ENCODE assay signal across 18 cellular contexts in the genomic region with DNA sequence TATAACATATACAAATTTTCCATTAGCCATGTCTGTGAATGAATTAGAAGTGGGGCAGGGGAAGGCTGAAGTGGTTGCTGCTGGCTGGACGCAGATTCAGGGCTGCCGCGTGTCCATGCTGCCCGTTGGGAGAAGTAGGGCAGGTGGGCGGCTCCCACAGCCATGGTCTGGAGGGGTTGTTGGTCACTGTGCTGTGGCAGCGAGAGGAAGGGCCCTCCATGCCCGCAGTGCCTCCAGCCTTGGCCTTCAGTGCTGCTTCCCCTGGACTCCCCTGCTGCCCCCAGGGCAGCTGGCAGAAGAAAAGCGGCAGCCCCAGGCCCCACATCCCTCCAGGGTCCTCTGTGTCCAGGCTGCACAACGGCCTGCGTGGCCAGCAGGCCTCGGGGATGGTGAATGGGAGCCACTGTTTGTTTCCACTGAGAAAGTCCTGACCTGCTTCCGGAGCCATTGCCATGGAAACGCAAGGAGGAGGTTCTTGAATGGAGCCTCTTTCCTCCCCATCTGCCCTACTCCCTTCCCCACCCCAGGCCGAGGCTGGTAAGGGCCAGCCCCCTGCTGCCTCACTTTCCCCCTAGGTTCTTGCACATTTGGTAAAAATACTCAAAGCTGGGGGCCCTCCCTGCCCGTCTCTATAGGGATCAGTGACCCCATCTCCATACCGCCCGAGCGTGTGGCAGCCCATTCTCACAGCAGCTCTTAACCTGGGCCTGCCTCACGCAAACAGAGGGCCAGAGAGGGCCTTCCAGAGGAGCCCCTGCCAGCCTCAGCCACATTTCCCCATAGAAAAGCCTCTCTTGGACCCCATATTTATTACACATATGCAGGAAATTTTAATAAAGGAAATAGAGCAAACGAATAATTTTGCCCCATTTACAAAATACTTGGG.
A peak's percentile ranks its signal among the peaks of the same experiment; 100 is the strongest.
DNase-seq lines count a peak whose midpoint lies in the region; ATAC-seq, FAIRE-seq and TF ChIP-seq lines count a peak whose summit lies in the region.
"Had no signal": no experiment of that assay in that cellular context is flagged by ENCODE, and none has a peak within 500 bp of the region (broad histone marks: within the 10 kb centered on the region; RNA-seq: fewer than 3 reads in every experiment).

No MANE protein-coding gene starts in this region.

- H3K4me1 ChIP-seq in right cardiac atrium (ENCODE audit: control insufficient read depth, insufficient read depth, low read length) = peaks cover 6% of the 10 kb centered on the region

- DNase-seq in H7 (peak; percentile 68), chondrocyte (ENCODE audit: low spot score) (no peak), right cardiac atrium (peak in 1 of 3 donors; percentile 49), osteocyte (ENCODE audit: extremely low spot score, unreplicated experiment) (no peak), HUDEP-2 (lab: John Stamatoyannopoulos, UW; ENCODE audit: unreplicated experiment in 76 of 76) (no peak), GM12891 (ENCODE audit: insufficient read length, low spot score) (no peak), progenitor cell of endocrine pancreas (ENCODE audit: low spot score, unreplicated experiment) (no peak)
- DNase-seq: activated effector memory CD4-positive, alpha-beta T cell treated with anti-CD3 and anti-CD28 coated beads, Interleukin-2, amount 50 U/mL, for 16 hours; effector memory CD4-positive, alpha-beta T cell; natural killer cell; NCI-H1930; NCI-H526; WERI-Rb-1 had no signal

- no peak for FAIRE-seq in GM12891 (lab: Jason Lieb, UNC)
- FAIRE-seq: GM19239 had no signal

- H3K36me3 Mint-ChIP-seq in chondrocyte (ENCODE audit: low read depth) = peaks cover 12% of the 10 kb centered on the region
- peaks cover 14% of the 10 kb centered on the region for H3K36me3 Mint-ChIP-seq in osteocyte (ENCODE audit: unreplicated experiment)
- H3K36me3 Mint-ChIP-seq in progenitor cell of endocrine pancreas (ENCODE audit: insufficient read depth) = peaks cover 2% of the 10 kb centered on the region
- H3K36me3 Mint-ChIP-seq: natural killer cell had no signal

- H3K36me3 ChIP-seq in H7 (replicated peaks; ENCODE audit: control insufficient read depth, insufficient read depth, low read length) = peaks cover 1% of the 10 kb centered on the region; the same call in 1 of the 2 replicates

- WGBS in right cardiac atrium = 79% methylated on average over 20 of the region's 20 CpGs

- H3K27me3 Mint-ChIP-seq in chondrocyte (ENCODE audit: low read depth) (no peaks in the 10 kb centered on the region), osteocyte (ENCODE audit: unreplicated experiment) (no peaks in the 10 kb centered on the region), progenitor cell of endocrine pancreas (no peaks in the 10 kb centered on the region)

- peak overlapping the region; percentile 65 for H3K27ac Mint-ChIP-seq in chondrocyte (ENCODE audit: unreplicated experiment)
- H3K27ac Mint-ChIP-seq in osteocyte (ENCODE audit: unreplicated experiment) = peak overlapping the region; percentile 31
- no peak overlapping the region for H3K27ac Mint-ChIP-seq in progenitor cell of endocrine pancreas
- H3K27ac Mint-ChIP-seq: natural killer cell had no signal

- H3K9me3 Mint-ChIP-seq in chondrocyte (ENCODE audit: low read depth) (no peaks in the 10 kb centered on the region), osteocyte (ENCODE audit: unreplicated experiment) (no peaks in the 10 kb centered on the region), progenitor cell of endocrine pancreas (ENCODE audit: low read depth) (no peaks in the 10 kb centered on the region)
- H3K9me3 Mint-ChIP-seq: natural killer cell had no signal

- ATAC-seq in right cardiac atrium = peak; percentile 45 to 49
- ATAC-seq in GM21528 (IDR thresholded peaks at IDR 0.05; ENCODE audit: low FRiP score, unreplicated experiment) = no peak
- ATAC-seq: gastroesophageal sphincter, natural killer cell, Panc1 had no signal

- intact Hi-C loops in right cardiac atrium (cut with DNase I) = loop anchor here in 1 of 4 donors (10.0 kb wide), 1 partner anchor 111 kb away; the partner anchor contains the start of gene SASH1

- H3K4me3 ChIP-seq in H7 (ENCODE audit: insufficient read depth, low read depth, low read length) (no peak overlapping the region), right cardiac atrium (ENCODE audit: low read length) (no peak overlapping the region)
- H3K4me3 ChIP-seq: gastroesophageal sphincter, upper lobe of left lung had no signal

- no peaks in the 10 kb centered on the region for H3K27me3 ChIP-seq in H7 (ENCODE audit: control insufficient read depth, insufficient read depth, low read length)
- H3K27me3 ChIP-seq in right cardiac atrium (ENCODE audit: control insufficient read depth, insufficient read depth) = no peaks in the 10 kb centered on the region
- H3K27me3 ChIP-seq: gastroesophageal sphincter, upper lobe of left lung had no signal

- no peak for TF ChIP-seq CTCF in chondrocyte (IDR thresholded peaks at IDR 0.05)
- no peak for TF ChIP-seq CTCF in osteocyte (IDR thresholded peaks at IDR 0.05)
- no peak for TF ChIP-seq CTCF in progenitor cell of endocrine pancreas (IDR thresholded peaks at IDR 0.05; ENCODE audit: unreplicated experiment)

- no peaks in the 10 kb centered on the region for H3K9me3 ChIP-seq in right cardiac atrium (ENCODE audit: control insufficient read depth, low read length)
- H3K9me3 ChIP-seq: gastroesophageal sphincter, upper lobe of left lung had no signal

- no peak for TF ChIP-seq POLR2A in GM12891 (IDR thresholded peaks at IDR 0.05; ENCODE audit: low read depth, low read length)

- H3K4me3 Mint-ChIP-seq in chondrocyte (ENCODE audit: unreplicated experiment) (no peak overlapping the region), osteocyte (ENCODE audit: unreplicated experiment) (no peak overlapping the region), progenitor cell of endocrine pancreas (ENCODE audit: low read depth) (no peak overlapping the region)
- H3K4me3 Mint-ChIP-seq: natural killer cell had no signal

- H3K27ac ChIP-seq in right cardiac atrium (ENCODE audit: low read length) = no peak overlapping the region
- H3K27ac ChIP-seq: WERI-Rb-1 had no signal

- H3K4me1 Mint-ChIP-seq in chondrocyte (ENCODE audit: low read depth) (peaks cover 18% of the 10 kb centered on the region), osteocyte (ENCODE audit: unreplicated experiment) (peaks cover 13% of the 10 kb centered on the region), progenitor cell of endocrine pancreas (ENCODE audit: low read depth) (peaks cover 14% of the 10 kb centered on the region)
- H3K4me1 Mint-ChIP-seq: natural killer cell had no signal

TF ChIP-seq in GM12891, 5 proteins besides CTCF, POLR2A, EP300 and RAD21:
- TF ChIP-seq TAF1 (IDR thresholded peaks at IDR 0.05; ENCODE audit: low read depth, low read length) = no peak
- TF ChIP-seq SPI1 (IDR thresholded peaks at IDR 0.05; ENCODE audit: low read depth, low read length) = no peak
- no peak for TF ChIP-seq POU2F2 (IDR thresholded peaks at IDR 0.05; ENCODE audit: low read depth, low read length)
- TF ChIP-seq PAX5 (IDR thresholded peaks at IDR 0.05; ENCODE audit: insufficient read depth, low read length, severe bottlenecking) = no peak
- TF ChIP-seq POLR2AphosphoS5 (IDR thresholded peaks at IDR 0.05; ENCODE audit: low read depth, low read length) = no peak
